Comparison of ENCODE assay signal across 8 cellular contexts in genomic region chr3:129627350-129628168, GRCh38. TPM values are rescaled to one million over a fixed set of nuclear protein-coding genes. Genes with fewer than 3 reads are reported as not detected.
DNase-seq lines count a peak whose midpoint lies in the region; ATAC-seq, FAIRE-seq and TF ChIP-seq lines count a peak whose summit lies in the region.

No MANE protein-coding gene starts in this region.

- DNase-seq in GM12892 (ENCODE audit: insufficient read length) (peak; percentile 80), NCI-H226 (peak; percentile 82), coronary artery (ENCODE audit: low spot score) (peak; percentile 87), left colon (peak; percentile 59 to 73)
- DNase-seq in activated CD4-positive, alpha-beta T cell treated with anti-CD3 and anti-CD28 coated beads for 1 hour, result peak; percentile 44
- DNase-seq in stimulated activated CD4-positive, alpha-beta T cell treated with anti-CD3 and anti-CD28 coated beads, Interleukin-1b, Interleukin-23, amount 100 ng/mL, for 24 hours (ENCODE audit: low read depth in 4 of 4, low spot score in 1 of 4), result peak in 3 of 4 experiments; percentile 23 to 35 (median 33)

- H3K27ac ChIP-seq in coronary artery, result peak overlapping the region; percentile 89 to 99

- ATAC-seq in HG03045 (IDR thresholded peaks at IDR 0.05; ENCODE audit: unreplicated experiment) (peak; percentile 32), left colon (peak; percentile 44), HG02623 (IDR thresholded peaks at IDR 0.05; ENCODE audit: unreplicated experiment) (no peak)

- peak; percentile 60 for TF ChIP-seq CTCF in coronary artery (IDR thresholded peaks at IDR 0.05)

- TF ChIP-seq POLR2A in GM12892 (IDR thresholded peaks at IDR 0.05; ENCODE audit: low read depth, low read length), result 0 out of 2 replicates have a peak, but pooled peaks have one; percentile 26

- FAIRE-seq in GM12892 (lab: Jason Lieb, UNC), result peak; percentile 92

- peak overlapping the region; percentile 74 for H3K4me3 ChIP-seq in coronary artery

- intact Hi-C loops in left colon (cut with DNase I, micrococcal nuclease), result loop anchor here in 1 of 2 donors (5.0 kb wide), 1 partner anchor 200 kb away; no protein-coding TSS in a partner anchor

RNA-seq across cellular contexts. Expression of gene PLXND1, which starts 21.1 kb away (rescaled TPM):
- 0.38 TPM for polyA plus RNA-seq in GM12892 (2012; ENCODE audit: missing spikeins)
- 10 to 100 TPM; 16.5 to 38.8 TPM for total RNA-seq in left colon

Comparison
In these comparisons a context has a peak if more than half of its experiments do, and no peak if none do; other contexts are left out.
1. DNase-seq: peak in every context shown above with its lines; median percentile 87 in coronary artery; 82 in NCI-H226; 80 in GM12892; 66 in left colon; 44 in activated CD4-positive, alpha-beta T cell treated with anti-CD3 and anti-CD28 coated beads for 1 hour; 33 in stimulated activated CD4-positive, alpha-beta T cell treated with anti-CD3 and anti-CD28 coated beads, Interleukin-1b, Interleukin-23, amount 100 ng/mL, for 24 hours.